11 cellular contexts compared by ENCODE assay signal in genomic region chr3:60594025-60594424, GRCh38.
DNase-seq lines count a peak whose midpoint lies in the region; FAIRE-seq and TF ChIP-seq lines count a peak whose summit lies in the region.
"Had no signal": no experiment of that assay in that cellular context is flagged by ENCODE, and none has a peak within 500 bp of the region (broad histone marks: within the 10 kb centered on the region; RNA-seq: fewer than 3 reads in every experiment).

No MANE protein-coding gene starts in this region.

- dilution Hi-C loops in mammary epithelial cell (cut with HindIII; ENCODE audit: low sequenced_read_pairs) (no loop called here), keratinocyte (cut with MboI; ENCODE audit: extremely low pct_ligation_motif_present, low sequenced_read_pairs) (no loop called here)

- H4K20me1 ChIP-seq in mammary epithelial cell (ENCODE audit: insufficient read depth, low read length) = no peaks in the 10 kb centered on the region
- no peaks in the 10 kb centered on the region for H4K20me1 ChIP-seq in keratinocyte (ENCODE audit: control insufficient read depth, extremely low read depth, insufficient read depth, low read length)

- H3K4me1 ChIP-seq in mammary epithelial cell (ENCODE audit: insufficient read depth, low read length) (peaks cover 22% of the 10 kb centered on the region), keratinocyte (ENCODE audit: control insufficient read depth, extremely low read depth, insufficient read depth, low read length) (peaks cover 13% of the 10 kb centered on the region), tibial artery (peaks cover 0 to 15% (median 4%) of the 10 kb centered on the region in 4 donors)

- no peak overlapping the region for H3K27ac ChIP-seq in mammary epithelial cell (ENCODE audit: insufficient read depth, low read depth, low read length)
- no peak overlapping the region for H3K27ac ChIP-seq in keratinocyte (ENCODE audit: control insufficient read depth, insufficient read depth, low read length)
- H3K27ac ChIP-seq in tibial artery = no peak overlapping the region
- H3K27ac ChIP-seq: 22Rv1 had no signal

- WGBS in mammary epithelial cell (ENCODE audit: low coverage, missing lambda C conversion rate) = 2% methylated on average over 6 of the region's 6 CpGs

- DNase-seq in DMS 273 (lab: John Stamatoyannopoulos, UW; ENCODE audit: unreplicated experiment) = peak; percentile 7
- no peak for DNase-seq in DMS 273 treated with DMSO at 0.1 percent for 48 hours (lab: John Stamatoyannopoulos, UW)
- peak; percentile 86 for DNase-seq in mammary epithelial cell
- DNase-seq in keratinocyte (ENCODE audit: low read depth, low spot score) = peak; percentile 7
- peak; percentile 87 to 88 for DNase-seq in tibial artery
- no peak for DNase-seq in activated CD4-positive, alpha-beta T cell treated with anti-CD3 and anti-CD28 coated beads, Interleukin-2, amount 50 U/mL, for 4 hours
- DNase-seq in HFFc6 = no peak
- no peak for DNase-seq in H4 (ENCODE audit: low spot score)
- DNase-seq: cerebellar nuclear complex, NCI-H187 treated with DMSO at 0.1 percent for 48 hours had no signal

- no TSS peak for BruUV-seq in mammary epithelial cell (replicated peaks; lab: Mats Ljungman, UMichigan)

- H3K4me3 ChIP-seq in mammary epithelial cell (replicated peaks in 1 of 3; ENCODE audit: insufficient read depth in 1 of 3, low read depth in 2 of 3, low read length in 3 of 3) = no peak overlapping the region
- no peak overlapping the region for H3K4me3 ChIP-seq in keratinocyte (ENCODE audit: control insufficient read depth in 2 of 3, extremely low read depth in 1 of 3, insufficient read depth in 2 of 3, low read depth in 1 of 3, low read length in 3 of 3)
- no peak overlapping the region for H3K4me3 ChIP-seq in tibial artery

- TF ChIP-seq CTCF in mammary epithelial cell (conservative IDR thresholded peaks at IDR 0.05 in 1 of 2, IDR thresholded peaks at IDR 0.05 in 1 of 2; ENCODE audit: extremely low read depth in 1 of 2, insufficient read depth in 1 of 2, low read depth in 1 of 2, low read length in 2 of 2) (no peak), keratinocyte (optimal IDR thresholded peaks at IDR 0.05 in 1 of 3, IDR thresholded peaks at IDR 0.05 in 1 of 3, conservative IDR thresholded peaks at IDR 0.05 in 1 of 3; ENCODE audit: extremely low read depth in 1 of 3, insufficient read depth in 2 of 3, low read length in 3 of 3) (no peak), tibial artery (IDR thresholded peaks at IDR 0.05) (no peak), HFFc6 (IDR thresholded peaks at IDR 0.05) (no peak)

- H3K4me2 ChIP-seq in mammary epithelial cell (ENCODE audit: insufficient read depth, low read depth, low read length) (peak overlapping the region; percentile 21), keratinocyte (ENCODE audit: control insufficient read depth, extremely low read depth, insufficient read depth, low read depth, low read length) (peak overlapping the region; percentile 55)

- no peak for FAIRE-seq in keratinocyte (lab: Jason Lieb, UNC)

- H3K27ac Mint-ChIP-seq in HFFc6 = no peak overlapping the region

- CTCF ChIA-PET in mammary epithelial cell (lab: Charles Lee; ENCODE audit: low non-redundant PET) = no interaction called here

- H3K27me3 ChIP-seq in mammary epithelial cell (ENCODE audit: insufficient read depth, low read length) (no peaks in the 10 kb centered on the region), keratinocyte (ENCODE audit: control insufficient read depth, extremely low read depth, insufficient read depth, low read length) (no peaks in the 10 kb centered on the region), tibial artery (no peaks in the 10 kb centered on the region)

- H3K9ac ChIP-seq in mammary epithelial cell (ENCODE audit: insufficient read depth, low read length) = no peak overlapping the region
- H3K9ac ChIP-seq in keratinocyte (ENCODE audit: control insufficient read depth, extremely low read depth, insufficient read depth, low read length) = no peak overlapping the region

- H3K9me3 Mint-ChIP-seq in HFFc6 = no peaks in the 10 kb centered on the region; the same call in 1 of the 2 replicates

- H3K27me3 Mint-ChIP-seq in HFFc6 (ENCODE audit: insufficient read depth) = peaks cover 3% of the 10 kb centered on the region; the same call in 1 of the 2 replicates

- no peaks in the 10 kb centered on the region for H3K9me1 ChIP-seq in keratinocyte (ENCODE audit: control insufficient read depth, extremely low read depth, insufficient read depth, low read length)

- H3K79me2 ChIP-seq in mammary epithelial cell (ENCODE audit: insufficient read depth, low read length) (no peaks in the 10 kb centered on the region), keratinocyte (ENCODE audit: control insufficient read depth, insufficient read depth, low read length) (no peaks in the 10 kb centered on the region)

- H3K36me3 ChIP-seq in mammary epithelial cell (ENCODE audit: insufficient read depth, low read length) = no peaks in the 10 kb centered on the region
- no peaks in the 10 kb centered on the region for H3K36me3 ChIP-seq in keratinocyte (ENCODE audit: control insufficient read depth in 2 of 2, extremely low read depth in 1 of 2, insufficient read depth in 2 of 2, low read length in 2 of 2)
- H3K36me3 ChIP-seq in tibial artery = no peaks in the 10 kb centered on the region

- in situ Hi-C loops in mammary epithelial cell (cut with MboI; ENCODE audit: low sequenced_read_pairs in 2 of 2) = no loop called here

- no peak overlapping the region for H3K4me3 Mint-ChIP-seq in HFFc6

- H3K4me1 Mint-ChIP-seq in HFFc6 (ENCODE audit: low read depth) = peaks cover 16% of the 10 kb centered on the region

- H3K9me3 ChIP-seq in mammary epithelial cell (replicated peaks; ENCODE audit: insufficient read depth, low read length) (no peaks in the 10 kb centered on the region), keratinocyte (ENCODE audit: control insufficient read depth, low read depth, low read length) (no peaks in the 10 kb centered on the region), tibial artery (no peaks in the 10 kb centered on the region)

- no peaks in the 10 kb centered on the region for H3K36me3 Mint-ChIP-seq in HFFc6 (ENCODE audit: low read depth)

- peak overlapping the region; percentile 29 for H2AFZ ChIP-seq in mammary epithelial cell (ENCODE audit: low read depth, low read length)
- H2AFZ ChIP-seq in keratinocyte (ENCODE audit: control insufficient read depth, low read length) = no peak overlapping the region

- intact Hi-C loops in mammary epithelial cell (cut with micrococcal nuclease) = loop anchor here (5.0 kb wide), 1 partner anchor 658 kb away; the partner anchor contains the start of gene FHIT
- intact Hi-C loops in tibial artery (cut with DNase I; ENCODE audit: low total_unique reads) = no loop called here

Comparison
In these comparisons a context has a peak if more than half of its experiments do, and no peak if none do; other contexts are left out.
1. DNase-seq: peak in DMS 273 (single experiment), mammary epithelial cell (single experiment), keratinocyte (single experiment) and tibial artery (2 of 2); none in DMS 273 treated with DMSO at 0.1 percent for 48 hours (single experiment), activated CD4-positive, alpha-beta T cell treated with anti-CD3 and anti-CD28 coated beads, Interleukin-2, amount 50 U/mL, for 4 hours (0 of 2), HFFc6 (single experiment) and H4 (single experiment).